8 cellular contexts compared by ENCODE assay signal in the genomic region with DNA sequence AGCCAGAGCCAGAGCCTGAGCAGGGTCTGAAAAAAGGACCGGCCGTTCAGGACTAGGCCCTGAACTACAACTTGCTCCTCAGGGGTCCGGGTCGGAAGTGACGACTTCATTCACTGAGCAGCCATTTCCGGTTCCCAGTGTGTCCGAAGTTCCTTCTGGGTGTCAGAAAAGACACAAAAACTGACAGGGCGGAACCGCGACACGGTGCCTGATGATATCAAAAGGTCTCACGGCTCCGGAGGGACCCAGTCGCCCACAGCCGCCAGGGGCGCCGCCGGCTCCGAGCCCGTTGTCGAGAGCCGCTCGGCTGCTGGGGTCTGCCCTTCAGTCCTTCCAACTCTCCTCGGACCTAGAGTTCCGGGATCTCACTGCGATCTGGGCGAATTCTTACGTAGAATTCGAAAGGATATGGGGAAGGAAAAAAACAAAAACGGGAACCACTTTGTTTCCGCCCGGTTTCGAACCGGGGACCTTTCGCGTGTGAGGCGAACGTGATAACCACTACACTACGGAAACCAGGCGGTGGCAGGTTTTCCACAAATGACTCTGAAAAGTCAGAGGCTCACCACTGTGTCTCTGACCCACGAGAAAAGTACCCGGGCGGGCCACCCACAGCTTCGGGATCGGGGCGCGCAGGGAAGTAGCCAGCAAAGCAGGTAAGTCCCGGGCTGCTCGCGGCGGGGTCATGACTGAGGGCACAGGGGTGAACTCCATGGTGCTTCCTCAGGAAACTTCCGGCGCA. TPM values are rescaled to one million over a fixed set of nuclear protein-coding genes. Genes with fewer than 3 reads are reported as not detected.
DNase-seq lines count a peak whose midpoint lies in the region; ATAC-seq, FAIRE-seq and TF ChIP-seq lines count a peak whose summit lies in the region.

No MANE protein-coding gene starts in this region.

- peak overlapping the region; percentile 85 for H3K9ac ChIP-seq in smooth muscle cell (ENCODE audit: low read depth)

- H3K9me3 ChIP-seq in smooth muscle cell (replicated peaks; ENCODE audit: low read depth): no peaks in the 10 kb centered on the region

- DNase-seq in AG08395 (ENCODE audit: low spot score) (peak; percentile 83), NCI-H2227 (lab: John Stamatoyannopoulos, UW; ENCODE audit: unreplicated experiment) (peak; percentile 91), bronchial epithelial cell (ENCODE audit: low read depth) (peak; percentile 82), iPS-NIHi7 (ENCODE audit: extremely low spot score) (peak; percentile 72), smooth muscle cell (lab: John Stamatoyannopoulos, UW; ENCODE audit: unreplicated experiment) (peak; percentile 77)

- peak overlapping the region; percentile 96 for H3K27ac ChIP-seq in smooth muscle cell (ENCODE audit: low read depth)

- H3K36me3 ChIP-seq in bronchial epithelial cell (ENCODE audit: control insufficient read depth, insufficient read depth, low read length): no peaks in the 10 kb centered on the region
- no peaks in the 10 kb centered on the region for H3K36me3 ChIP-seq in smooth muscle cell (ENCODE audit: low read depth)

- H4K20me1 ChIP-seq in smooth muscle cell (ENCODE audit: low read depth): no peaks in the 10 kb centered on the region

- H3K4me2 ChIP-seq in smooth muscle cell: peak overlapping the region; percentile 95

- TF ChIP-seq CTCF in WI38 (IDR thresholded peaks at IDR 0.05; ENCODE audit: low read depth, low read length): 0 out of 2 replicates have a peak, but pooled peaks have one; percentile 33
- TF ChIP-seq CTCF in bronchial epithelial cell (IDR thresholded peaks at IDR 0.05; ENCODE audit: insufficient read depth, low read length, severe bottlenecking): peak; percentile 60
- TF ChIP-seq CTCF in smooth muscle cell (IDR thresholded peaks at IDR 0.05; ENCODE audit: borderline replicate concordance, insufficient read depth, poor library complexity, severe bottlenecking): peak; percentile 41

- no peak for FAIRE-seq in bronchial epithelial cell (lab: Jason Lieb, UNC)

- H3F3A ChIP-seq in smooth muscle cell (ENCODE audit: low read depth): peaks cover 13% of the 10 kb centered on the region

- ATAC-seq in GM18873 (IDR thresholded peaks at IDR 0.05; ENCODE audit: low FRiP score, unreplicated experiment) (peak; percentile 63), HG03135 (IDR thresholded peaks at IDR 0.05; ENCODE audit: unreplicated experiment) (peak; percentile 71)

- H3K4me1 ChIP-seq in smooth muscle cell (ENCODE audit: low read depth): peaks cover 5% of the 10 kb centered on the region

- H2AFZ ChIP-seq in smooth muscle cell (ENCODE audit: low read depth): peak overlapping the region; percentile 99

- no peaks in the 10 kb centered on the region for H3K27me3 ChIP-seq in bronchial epithelial cell (ENCODE audit: control insufficient read depth, insufficient read depth, low read length)
- H3K27me3 ChIP-seq in smooth muscle cell (ENCODE audit: low read depth): no peaks in the 10 kb centered on the region

- H3K4me3 ChIP-seq in WI38 (ENCODE audit: low read depth, low read length) (peak overlapping the region; percentile 85), bronchial epithelial cell (ENCODE audit: low read depth, low read length) (peak overlapping the region; percentile 86), smooth muscle cell (peak overlapping the region; percentile 78)

- under 1% methylated on average over 53 of the region's 53 CpGs for WGBS in smooth muscle cell (ENCODE audit: low lambda C conversion rate)

- H3K79me2 ChIP-seq in smooth muscle cell (ENCODE audit: low read depth): no peaks in the 10 kb centered on the region

RNA-seq across cellular contexts. Expression of a gene that starts 31.8 kb away (rescaled TPM):
- not detected in 2 replicates for total RNA-seq in bronchial epithelial cell
- total RNA-seq in smooth muscle cell: not detected in 2 replicates
- polyA plus RNA-seq in smooth muscle cell: not detected in 2 replicates

Comparison
In these comparisons a context has a peak if more than half of its experiments do, and no peak if none do; other contexts are left out.
1. Peak in every context shown above with its lines: DNase-seq, ATAC-seq, H3K4me3 ChIP-seq and H3K27ac ChIP-seq.